1 cellular context compared by ENCODE assay signal in the genomic region with DNA sequence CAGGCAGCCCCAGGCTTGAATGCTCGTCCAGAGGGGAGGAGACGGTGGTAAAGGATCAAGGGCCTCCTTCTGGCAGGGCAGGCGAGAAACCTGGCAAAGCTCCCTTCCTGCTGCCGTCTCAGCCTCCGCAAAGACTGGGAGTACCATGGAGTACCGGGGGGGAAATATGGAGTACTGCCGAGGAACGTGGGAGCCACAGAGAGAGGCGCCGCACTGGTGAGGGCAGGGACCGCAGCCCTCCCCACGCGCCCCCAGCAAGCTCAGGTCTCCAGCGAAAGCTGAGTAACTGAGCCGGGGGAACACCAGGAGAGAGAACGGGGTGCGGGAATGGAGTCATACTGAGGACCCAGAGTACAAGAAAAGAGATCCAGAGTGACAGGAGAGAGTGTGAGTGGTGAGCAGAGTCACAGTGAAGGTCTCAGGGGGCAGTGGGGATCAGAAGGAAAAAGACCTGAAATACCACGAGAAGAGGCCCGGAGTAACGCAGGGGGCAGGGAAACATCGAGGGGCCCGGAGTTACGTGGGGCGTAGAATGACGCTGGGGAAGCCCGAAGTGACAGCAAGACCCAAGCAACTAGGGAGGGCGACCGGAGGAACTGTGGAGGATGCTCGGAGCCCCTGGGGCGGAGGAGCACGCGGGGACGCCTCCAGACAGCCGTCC.
A peak's percentile ranks its signal among the peaks of the same experiment; 100 is the strongest.
TF ChIP-seq lines count a peak whose summit lies in the region.

No MANE protein-coding gene starts in this region.

TF ChIP-seq in GM12878, 131 proteins besides CTCF, POLR2A, EP300 and RAD21 (continued from another document):
- TF ChIP-seq ZNF592 (IDR thresholded peaks at IDR 0.05), result no peak
- TF ChIP-seq, protein P1, sequence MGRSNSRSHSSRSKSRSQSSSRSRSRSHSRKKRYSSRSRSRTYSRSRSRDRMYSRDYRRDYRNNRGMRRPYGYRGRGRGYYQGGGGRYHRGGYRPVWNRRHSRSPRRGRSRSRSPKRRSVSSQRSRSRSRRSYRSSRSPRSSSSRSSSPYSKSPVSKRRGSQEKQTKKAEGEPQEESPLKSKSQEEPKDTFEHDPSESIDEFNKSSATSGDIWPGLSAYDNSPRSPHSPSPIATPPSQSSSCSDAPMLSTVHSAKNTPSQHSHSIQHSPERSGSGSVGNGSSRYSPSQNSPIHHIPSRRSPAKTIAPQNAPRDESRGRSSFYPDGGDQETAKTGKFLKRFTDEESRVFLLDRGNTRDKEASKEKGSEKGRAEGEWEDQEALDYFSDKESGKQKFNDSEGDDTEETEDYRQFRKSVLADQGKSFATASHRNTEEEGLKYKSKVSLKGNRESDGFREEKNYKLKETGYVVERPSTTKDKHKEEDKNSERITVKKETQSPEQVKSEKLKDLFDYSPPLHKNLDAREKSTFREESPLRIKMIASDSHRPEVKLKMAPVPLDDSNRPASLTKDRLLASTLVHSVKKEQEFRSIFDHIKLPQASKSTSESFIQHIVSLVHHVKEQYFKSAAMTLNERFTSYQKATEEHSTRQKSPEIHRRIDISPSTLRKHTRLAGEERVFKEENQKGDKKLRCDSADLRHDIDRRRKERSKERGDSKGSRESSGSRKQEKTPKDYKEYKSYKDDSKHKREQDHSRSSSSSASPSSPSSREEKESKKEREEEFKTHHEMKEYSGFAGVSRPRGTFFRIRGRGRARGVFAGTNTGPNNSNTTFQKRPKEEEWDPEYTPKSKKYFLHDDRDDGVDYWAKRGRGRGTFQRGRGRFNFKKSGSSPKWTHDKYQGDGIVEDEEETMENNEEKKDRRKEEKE (IDR thresholded peaks at IDR 0.05), result no peak
- TF ChIP-seq, protein P2, sequence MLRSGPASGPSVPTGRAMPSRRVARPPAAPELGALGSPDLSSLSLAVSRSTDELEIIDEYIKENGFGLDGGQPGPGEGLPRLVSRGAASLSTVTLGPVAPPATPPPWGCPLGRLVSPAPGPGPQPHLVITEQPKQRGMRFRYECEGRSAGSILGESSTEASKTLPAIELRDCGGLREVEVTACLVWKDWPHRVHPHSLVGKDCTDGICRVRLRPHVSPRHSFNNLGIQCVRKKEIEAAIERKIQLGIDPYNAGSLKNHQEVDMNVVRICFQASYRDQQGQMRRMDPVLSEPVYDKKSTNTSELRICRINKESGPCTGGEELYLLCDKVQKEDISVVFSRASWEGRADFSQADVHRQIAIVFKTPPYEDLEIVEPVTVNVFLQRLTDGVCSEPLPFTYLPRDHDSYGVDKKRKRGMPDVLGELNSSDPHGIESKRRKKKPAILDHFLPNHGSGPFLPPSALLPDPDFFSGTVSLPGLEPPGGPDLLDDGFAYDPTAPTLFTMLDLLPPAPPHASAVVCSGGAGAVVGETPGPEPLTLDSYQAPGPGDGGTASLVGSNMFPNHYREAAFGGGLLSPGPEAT (IDR thresholded peaks at IDR 0.05; ENCODE audit: low read depth), result peak; percentile 43; the same call in 1 of the 2 replicates
- no peak for TF ChIP-seq IRF4 (IDR thresholded peaks at IDR 0.05; ENCODE audit: low read depth, low read length)
- no peak for TF ChIP-seq PML (IDR thresholded peaks at IDR 0.05; ENCODE audit: low read length)
- TF ChIP-seq, protein P3, sequence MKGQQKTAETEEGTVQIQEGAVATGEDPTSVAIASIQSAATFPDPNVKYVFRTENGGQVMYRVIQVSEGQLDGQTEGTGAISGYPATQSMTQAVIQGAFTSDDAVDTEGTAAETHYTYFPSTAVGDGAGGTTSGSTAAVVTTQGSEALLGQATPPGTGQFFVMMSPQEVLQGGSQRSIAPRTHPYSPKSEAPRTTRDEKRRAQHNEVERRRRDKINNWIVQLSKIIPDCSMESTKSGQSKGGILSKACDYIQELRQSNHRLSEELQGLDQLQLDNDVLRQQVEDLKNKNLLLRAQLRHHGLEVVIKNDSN (IDR thresholded peaks at IDR 0.05; ENCODE audit: borderline replicate concordance, extremely low read length, insufficient read depth, low read depth, low read length), result no peak
- TF ChIP-seq NR2C1 (IDR thresholded peaks at IDR 0.05), result no peak
- TF ChIP-seq E4F1 (IDR thresholded peaks at IDR 0.05; ENCODE audit: borderline replicate concordance, partially characterized antibody), result no peak
- TF ChIP-seq ZNF24 (IDR thresholded peaks at IDR 0.05), result no peak
- TF ChIP-seq, protein P4, sequence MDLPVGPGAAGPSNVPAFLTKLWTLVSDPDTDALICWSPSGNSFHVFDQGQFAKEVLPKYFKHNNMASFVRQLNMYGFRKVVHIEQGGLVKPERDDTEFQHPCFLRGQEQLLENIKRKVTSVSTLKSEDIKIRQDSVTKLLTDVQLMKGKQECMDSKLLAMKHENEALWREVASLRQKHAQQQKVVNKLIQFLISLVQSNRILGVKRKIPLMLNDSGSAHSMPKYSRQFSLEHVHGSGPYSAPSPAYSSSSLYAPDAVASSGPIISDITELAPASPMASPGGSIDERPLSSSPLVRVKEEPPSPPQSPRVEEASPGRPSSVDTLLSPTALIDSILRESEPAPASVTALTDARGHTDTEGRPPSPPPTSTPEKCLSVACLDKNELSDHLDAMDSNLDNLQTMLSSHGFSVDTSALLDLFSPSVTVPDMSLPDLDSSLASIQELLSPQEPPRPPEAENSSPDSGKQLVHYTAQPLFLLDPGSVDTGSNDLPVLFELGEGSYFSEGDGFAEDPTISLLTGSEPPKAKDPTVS (IDR thresholded peaks at IDR 0.05; ENCODE audit: low read depth, low read length), result no peak
- TF ChIP-seq BMI1 (IDR thresholded peaks at IDR 0.05; ENCODE audit: borderline replicate concordance), result no peak
- TF ChIP-seq IKZF1 (conservative IDR thresholded peaks at IDR 0.05), result no peak
- TF ChIP-seq SREBF1 (IDR thresholded peaks at IDR 0.05; ENCODE audit: low read length), result no peak
- TF ChIP-seq IRF5 (IDR thresholded peaks at IDR 0.05; ENCODE audit: borderline replicate concordance), result no peak
- no peak for TF ChIP-seq MYC (IDR thresholded peaks at IDR 0.05; ENCODE audit: insufficient read depth, insufficient read length, insufficient replicate concordance, low read length, severe bottlenecking)
- no peak for TF ChIP-seq POU2F2 (IDR thresholded peaks at IDR 0.05; ENCODE audit: borderline replicate concordance, low read depth, low read length)
- no peak for TF ChIP-seq RAD51 (IDR thresholded peaks at IDR 0.05)
- no peak for TF ChIP-seq SMC3 (IDR thresholded peaks at IDR 0.05; ENCODE audit: borderline replicate concordance, low read length)
- TF ChIP-seq IRF3 (IDR thresholded peaks at IDR 0.05), result no peak
- no peak for TF ChIP-seq ZBTB4 (CRISPR knock-in tag; IDR thresholded peaks at IDR 0.05)
- TF ChIP-seq SMAD1 (IDR thresholded peaks at IDR 0.05; ENCODE audit: low read depth, partially characterized antibody), result no peak
- TF ChIP-seq ZNF207 (IDR thresholded peaks at IDR 0.05; ENCODE audit: borderline replicate concordance), result no peak
- no peak for TF ChIP-seq STAT1 (conservative IDR thresholded peaks at IDR 0.05)
